In the genomic region with DNA sequence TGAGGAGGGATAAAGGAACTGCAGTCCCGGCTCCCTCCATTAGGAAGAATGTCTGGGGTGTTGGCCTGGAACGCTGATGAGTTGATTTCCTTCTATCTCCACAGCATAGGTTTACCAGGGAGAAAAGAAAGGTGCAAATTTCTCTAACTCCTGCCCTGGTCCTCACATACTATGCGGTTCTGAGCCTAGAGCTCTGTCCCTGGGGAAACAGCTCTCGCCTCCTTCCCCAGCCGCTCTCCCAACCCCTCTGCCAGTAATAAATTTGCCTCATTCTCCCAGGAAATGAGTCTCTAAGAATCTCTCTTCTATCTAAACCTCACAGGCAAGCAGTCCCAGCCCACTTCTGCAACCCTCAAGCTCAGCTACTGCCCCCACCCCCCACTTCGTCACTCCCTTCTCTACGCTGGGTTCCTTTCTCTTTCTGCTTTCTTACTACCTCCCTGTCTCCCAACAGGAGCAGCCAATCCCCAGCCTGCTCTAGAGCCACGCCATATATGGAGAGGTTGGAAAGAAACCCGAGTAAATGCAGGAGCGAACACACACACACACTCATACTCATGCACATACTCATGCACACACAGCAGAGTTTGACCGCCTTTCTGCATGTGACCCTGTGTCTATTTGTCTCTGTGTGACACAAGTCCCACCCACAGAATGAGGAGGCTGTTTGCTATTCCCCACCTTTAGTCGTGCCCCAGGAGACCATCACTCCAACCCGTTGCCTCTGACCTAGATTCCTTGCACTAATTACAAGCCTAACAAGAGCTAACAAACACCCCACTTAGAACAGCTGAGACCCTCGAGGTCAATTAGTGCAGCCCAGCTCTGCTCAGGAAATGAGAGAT, we compare ENCODE assay signal across 8 cellular contexts. TPM values are rescaled to one million over a fixed set of nuclear protein-coding genes. Genes with fewer than 3 reads are reported as not detected.
DNase-seq lines count a peak whose midpoint lies in the region; ATAC-seq, FAIRE-seq and TF ChIP-seq lines count a peak whose summit lies in the region.

No MANE protein-coding gene starts in this region.

- peak overlapping the region; percentile 57 for H3K27ac ChIP-seq in keratinocyte (ENCODE audit: control insufficient read depth, insufficient read depth, low read length)

- peak; percentile 20 for FAIRE-seq in keratinocyte (lab: Jason Lieb, UNC)

- peaks cover 0 to 2% of the 10 kb centered on the region in 2 experiments for H3K36me3 ChIP-seq in keratinocyte (ENCODE audit: control insufficient read depth in 2 of 2, extremely low read depth in 1 of 2, insufficient read depth in 2 of 2, low read length in 2 of 2)
- H3K36me3 ChIP-seq in skeletal muscle satellite cell (ENCODE audit: insufficient read depth, low read length), result peaks cover 27% of the 10 kb centered on the region

- dilution Hi-C loops in keratinocyte (cut with MboI; ENCODE audit: extremely low pct_ligation_motif_present, low sequenced_read_pairs), result no loop called here

- no peaks in the 10 kb centered on the region for H4K20me1 ChIP-seq in keratinocyte (ENCODE audit: control insufficient read depth, extremely low read depth, insufficient read depth, low read length)

- DNase-seq in Ammon's horn (ENCODE audit: low spot score) (peak; percentile 93), HPDE6-E6E7 (ENCODE audit: extremely low spot score) (peak; percentile 77), OCI-M2 (lab: John Stamatoyannopoulos, UW; ENCODE audit: unreplicated experiment) (peak; percentile 66), choroid plexus epithelial cell (ENCODE audit: low read depth) (peak; percentile 100), keratinocyte (ENCODE audit: low read depth, low spot score) (peak; percentile 65), NCI-H2081 (lab: John Stamatoyannopoulos, UW) (no peak)

- H3K4me2 ChIP-seq in keratinocyte (ENCODE audit: control insufficient read depth, extremely low read depth, insufficient read depth, low read depth, low read length), result peak overlapping the region; percentile 79
- H3K4me2 ChIP-seq in skeletal muscle satellite cell (ENCODE audit: low read length), result peak overlapping the region; percentile 75

- peaks cover 16% of the 10 kb centered on the region for H3K4me1 ChIP-seq in keratinocyte (ENCODE audit: control insufficient read depth, extremely low read depth, insufficient read depth, low read length)
- peaks cover 40% of the 10 kb centered on the region for H3K4me1 ChIP-seq in skeletal muscle satellite cell (ENCODE audit: control insufficient read depth, insufficient read depth, low read length)

- H2AFZ ChIP-seq in keratinocyte (ENCODE audit: control insufficient read depth, low read length), result peak overlapping the region; percentile 75

- H3K9ac ChIP-seq in keratinocyte (ENCODE audit: control insufficient read depth, extremely low read depth, insufficient read depth, low read length) (peak overlapping the region; percentile 61), skeletal muscle satellite cell (ENCODE audit: low read depth, low read length) (peak overlapping the region; percentile 79)

- peak; percentile 31 for ATAC-seq in GM18861 (IDR thresholded peaks at IDR 0.05; ENCODE audit: unreplicated experiment)

- H3K4me3 ChIP-seq in choroid plexus epithelial cell (ENCODE audit: low read depth, low read length) (peak overlapping the region; percentile 27), keratinocyte (ENCODE audit: control insufficient read depth in 2 of 3, extremely low read depth in 1 of 3, insufficient read depth in 2 of 3, low read depth in 1 of 3, low read length in 3 of 3) (peak overlapping the region in 2 of 3 experiments; percentile 33 to 37), skeletal muscle satellite cell (ENCODE audit: low read length) (peak overlapping the region; percentile 39)

- H3K9me3 ChIP-seq in keratinocyte (ENCODE audit: control insufficient read depth, low read depth, low read length), result no peaks in the 10 kb centered on the region
- no peaks in the 10 kb centered on the region for H3K9me3 ChIP-seq in skeletal muscle satellite cell (replicated peaks; ENCODE audit: low read length)

- H3K27me3 ChIP-seq in keratinocyte (ENCODE audit: control insufficient read depth, extremely low read depth, insufficient read depth, low read length), result no peaks in the 10 kb centered on the region
- no peaks in the 10 kb centered on the region for H3K27me3 ChIP-seq in skeletal muscle satellite cell (ENCODE audit: control insufficient read depth, insufficient read depth, low read length)

- peak; percentile 8 for TF ChIP-seq CTCF in choroid plexus epithelial cell (conservative IDR thresholded peaks at IDR 0.05; ENCODE audit: low read depth, low read length)
- peak in 2 of 3 experiments; percentile 17 to 35 for TF ChIP-seq CTCF in keratinocyte (optimal IDR thresholded peaks at IDR 0.05 in 1 of 3, IDR thresholded peaks at IDR 0.05 in 1 of 3, conservative IDR thresholded peaks at IDR 0.05 in 1 of 3; ENCODE audit: extremely low read depth in 1 of 3, insufficient read depth in 2 of 3, low read length in 3 of 3)

- H3K9me1 ChIP-seq in keratinocyte (ENCODE audit: control insufficient read depth, extremely low read depth, insufficient read depth, low read length), result no peaks in the 10 kb centered on the region

- no peaks in the 10 kb centered on the region for H3K79me2 ChIP-seq in keratinocyte (ENCODE audit: control insufficient read depth, insufficient read depth, low read length)

RNA-seq across cellular contexts. Expression of a gene that starts 13.4 kb away (rescaled TPM):
- polyA plus RNA-seq in keratinocyte, result 2.2 to 3.3 TPM (median 2.7 TPM) in 3 replicates
- 0.94 TPM for polyA plus RNA-seq in keratinocyte (2011; ENCODE audit: low read depth)
- 1.9 and 2.5 TPM in 2 replicates for polyA plus RNA-seq in keratinocyte (2011; cell fraction: cytosol; rRNA removed)
- 3.4 and 3.8 TPM in 2 replicates for polyA plus RNA-seq in keratinocyte (2011; cell fraction: nucleus; rRNA removed)
- 2.8 and 5.2 TPM in 2 replicates for polyA plus RNA-seq in keratinocyte (2012; ENCODE audit: low replicate concordance)
- 1.8 to 10.6 TPM (median 5.1 TPM) in 3 replicates for polyA minus RNA-seq in keratinocyte
- polyA minus RNA-seq in keratinocyte (2011; cell fraction: cytosol; rRNA and poly(A)+ RNA removed), result 2.3 TPM
- polyA minus RNA-seq in keratinocyte (2011; cell fraction: nucleus; rRNA and poly(A)+ RNA removed), result 0.74 and 1.0 TPM in 2 replicates
- total RNA-seq in skeletal muscle satellite cell (2012; rRNA removed), result 24.8 and 27.1 TPM in 2 replicates

Comparison
In these comparisons a context has a peak if more than half of its experiments do, and no peak if none do; other contexts are left out.
1. DNase-seq: peak in Ammon's horn (single experiment), HPDE6-E6E7 (single experiment), OCI-M2 (single experiment), choroid plexus epithelial cell (single experiment) and keratinocyte (single experiment); none in NCI-H2081 (0 of 2).
2. Peak in every context shown above with its lines, with median percentiles within 50 percentile points of each other: H3K4me3 ChIP-seq.